ENCODE assay signal across 8 cellular contexts in the genomic region with DNA sequence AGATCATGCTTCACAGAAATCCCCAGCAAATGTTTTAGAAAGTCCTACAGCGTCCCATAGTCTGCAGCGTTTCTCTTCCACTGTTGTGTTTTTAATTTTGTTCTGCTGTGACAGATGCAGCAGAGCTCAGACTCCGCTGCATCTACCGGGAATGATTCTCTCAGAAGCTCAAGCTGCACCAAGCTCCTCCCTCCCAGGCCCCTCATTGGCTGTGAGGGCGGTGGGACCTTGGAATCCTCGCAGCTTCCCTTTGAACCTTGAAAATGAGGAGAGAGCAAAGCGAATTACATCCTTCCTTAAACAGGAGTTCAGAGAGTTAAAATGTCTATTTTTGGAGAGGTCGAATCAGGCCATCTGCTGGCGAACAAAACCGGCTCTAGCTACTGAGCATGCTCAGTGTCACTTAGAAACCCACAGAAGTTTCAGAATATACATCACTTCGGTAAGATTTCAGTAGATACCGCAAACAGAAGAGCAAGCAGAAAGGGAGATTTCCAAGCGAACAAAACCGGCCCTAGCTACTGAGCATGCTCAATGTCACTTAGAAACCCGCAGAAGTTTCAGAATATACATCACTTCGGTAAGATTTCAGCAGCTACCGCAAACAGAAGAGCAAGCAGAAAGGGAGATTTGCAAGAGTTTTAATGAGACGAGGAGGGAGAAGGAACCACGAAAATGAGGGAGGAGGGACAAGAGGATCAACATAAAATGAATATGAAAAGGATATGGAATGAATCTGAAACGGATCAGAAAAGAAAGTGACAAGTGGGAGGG. TPM values are rescaled to one million over a fixed set of nuclear protein-coding genes. Genes with fewer than 3 reads are reported as not detected.
DNase-seq lines count a peak whose midpoint lies in the region; ATAC-seq, FAIRE-seq and TF ChIP-seq lines count a peak whose summit lies in the region.

A gene (minus strand): TSS at position 144 of the 774 bp plus-strand sequence. CDS start 188 bp downstream, outside the sequence.

- TF ChIP-seq POLR2A in GM12891 (IDR thresholded peaks at IDR 0.05; ENCODE audit: low read depth, low read length) (peak; percentile 54), NB4 (IDR thresholded peaks at IDR 0.05; ENCODE audit: extremely low read depth, insufficient read length) (no peak), vagina (IDR thresholded peaks at IDR 0.05) (peak in 1 of 2 donors; percentile 26)

- intact Hi-C loops in vagina (cut with DNase I), result no loop called here

- DNase-seq in GM12891 (ENCODE audit: insufficient read length, low spot score) (peak; percentile 19), NB4 (ENCODE audit: low read depth) (peak; percentile 74), T follicular helper cell (ENCODE audit: low read depth) (peak; percentile 59), amygdala (lab: John Stamatoyannopoulos, UW) (peak in 55 of 56 donors; percentile 13 to 87 (median 64)), right atrium auricular region (ENCODE audit: low spot score) (peak; percentile 78), putamen (ENCODE audit: low spot score) (peak; percentile 92), vagina (ENCODE audit: extremely low spot score in 2 of 2) (peak in 1 of 2 donors; percentile 92)

- no peaks in the 10 kb centered on the region for H3K9me3 ChIP-seq in right atrium auricular region
- H3K9me3 ChIP-seq in vagina, result no peaks in the 10 kb centered on the region

- H3K27ac ChIP-seq in right atrium auricular region, result peak within 1 kb of the TSS; percentile 79 to 92
- peak within 1 kb of the TSS; percentile 88 for H3K27ac ChIP-seq in vagina

- H3K36me3 ChIP-seq in right atrium auricular region (no peaks in the 10 kb centered on the region), vagina (no peaks in the 10 kb centered on the region)

- peak; percentile 95 for FAIRE-seq in GM12891 (lab: Jason Lieb, UNC)

- ATAC-seq in HG02571 (IDR thresholded peaks at IDR 0.05; ENCODE audit: unreplicated experiment), result peak; percentile 71

- peak within 1 kb of the TSS; percentile 63 for H3K4me3 ChIP-seq in NB4 (ENCODE audit: low read depth, low read length)
- H3K4me3 ChIP-seq in right atrium auricular region, result peak within 1 kb of the TSS; percentile 51 to 53
- peak within 1 kb of the TSS; percentile 45 to 55 for H3K4me3 ChIP-seq in vagina

- TF ChIP-seq CTCF in NB4 (IDR thresholded peaks at IDR 0.05; ENCODE audit: low read depth, low read length), result no peak
- peak in 1 of 2 donors; percentile 13 for TF ChIP-seq CTCF in right atrium auricular region (IDR thresholded peaks at IDR 0.05)
- no peak for TF ChIP-seq CTCF in vagina (IDR thresholded peaks at IDR 0.05)

- no peaks in the 10 kb centered on the region for H3K27me3 ChIP-seq in right atrium auricular region
- H3K27me3 ChIP-seq in vagina, result no peaks in the 10 kb centered on the region

- H3K4me1 ChIP-seq in right atrium auricular region, result peaks cover 0 to 12% of the 10 kb centered on the region in 2 donors
- peaks cover 12% of the 10 kb centered on the region for H3K4me1 ChIP-seq in vagina

TF ChIP-seq in GM12891, 5 proteins besides CTCF, POLR2A, EP300 and RAD21:
- TF ChIP-seq POLR2AphosphoS5 (IDR thresholded peaks at IDR 0.05; ENCODE audit: low read depth, low read length) (peak; percentile 0; the same call in 1 of the 2 replicates), TAF1 (IDR thresholded peaks at IDR 0.05; ENCODE audit: low read depth, low read length) (peak; percentile 51; the same call in 1 of the 2 replicates), POU2F2 (IDR thresholded peaks at IDR 0.05; ENCODE audit: low read depth, low read length) (peak; percentile 11; the same call in 1 of the 2 replicates), PAX5 (IDR thresholded peaks at IDR 0.05; ENCODE audit: insufficient read depth, low read length, severe bottlenecking) (no peak)

RNA-seq across cellular contexts. Expression of the gene that starts here (rescaled TPM):
- polyA plus RNA-seq in GM12891 (2012; ENCODE audit: low read depth, missing spikeins), result 2.2 TPM
- total RNA-seq in right atrium auricular region (1 to 10 TPM; 3.6 to 9.9 TPM), vagina (1.5 TPM)
